Comparison of ENCODE assay signal across 17 cellular contexts in the genomic region with DNA sequence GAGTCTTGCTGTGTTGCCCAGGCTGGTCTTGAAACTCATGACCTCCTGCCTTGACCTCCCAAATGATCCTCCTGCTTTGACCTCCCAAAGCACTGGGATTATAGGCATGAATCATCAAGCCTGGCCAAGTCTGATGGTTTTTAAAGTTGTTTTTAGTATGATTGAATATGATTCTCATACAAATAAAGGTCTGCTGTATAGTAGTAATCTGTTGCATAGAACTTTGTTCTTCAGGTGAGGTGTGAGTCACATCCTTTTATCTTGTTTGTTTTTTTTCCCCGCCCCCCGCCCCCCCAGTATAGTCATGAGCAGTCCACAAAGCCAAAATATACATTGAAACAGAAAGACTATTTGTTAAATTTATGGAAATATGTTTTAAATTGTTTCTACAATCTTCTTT.
"Had no signal": no experiment of that assay in that cellular context is flagged by ENCODE, and none has a peak within 500 bp of the region (broad histone marks: within the 10 kb centered on the region; RNA-seq: fewer than 3 reads in every experiment).

No MANE protein-coding gene starts in this region.

- DNase-seq: activated CD4-positive, alpha-beta T cell treated with anti-CD3 and anti-CD28 coated beads for 1 hour; activated CD4-positive, alpha-beta T cell treated with anti-CD3 and anti-CD28 coated beads, Interleukin-2, amount 50 U/mL, for 48 hours; colonic mucosa; heart right ventricle; immature natural killer cell; mesenchymal stem cell; mucosa of descending colon; naive B cell; stimulated activated CD4-positive, alpha-beta T cell treated with anti-CD3 and anti-CD28 coated beads, Interleukin-12 subunit alpha, Interleukin-12 subunit beta, amount 100 ng/mL, for 4 hours; stimulated activated CD4-positive, alpha-beta T cell treated with anti-CD3 and anti-CD28 coated beads, Interleukin-1b, Interleukin-23, amount 100 ng/mL, for 48 hours; stimulated activated CD8-positive, alpha-beta memory T cell treated with anti-CD3 and anti-CD28 coated beads, Interleukin-4, amount 100 ng/mL, for 48 hours; stimulated activated naive CD4-positive, alpha-beta T cell; T-helper 1 cell; tibial artery had no signal

- H3K4me1 ChIP-seq: colonic mucosa, prostate gland, right atrium auricular region had no signal

- H3K27me3 ChIP-seq: colonic mucosa, heart right ventricle, right atrium auricular region, tibial artery had no signal

- ATAC-seq: esophagus mucosa, heart right ventricle, mucosa of descending colon had no signal

- H3K4me3 ChIP-seq: colonic mucosa, heart right ventricle, mucosa of descending colon, prostate gland, right atrium auricular region, tibial artery had no signal

- H3K36me3 ChIP-seq: colonic mucosa, heart right ventricle, prostate gland, right atrium auricular region, tibial artery had no signal

- H3K9me3 ChIP-seq: colonic mucosa, heart right ventricle, mucosa of descending colon, prostate gland, right atrium auricular region, tibial artery had no signal

- H3K27ac ChIP-seq: colonic mucosa, heart right ventricle, prostate gland, right atrium auricular region, tibial artery had no signal
